Comparison of ENCODE assay signal across 8 cellular contexts in genomic region chrX:101287402-101287801, GRCh38. TPM values are rescaled to one million over a fixed set of nuclear protein-coding genes. Genes with fewer than 3 reads are reported as not detected.
DNase-seq lines count a peak whose midpoint lies in the region; ATAC-seq and TF ChIP-seq lines count a peak whose summit lies in the region.

No MANE protein-coding gene starts in this region.

- ATAC-seq in thoracic aorta (ENCODE audit: insufficient number of reproducible peaks, low FRiP score, low read depth) = no peak
- ATAC-seq in HG03025 (IDR thresholded peaks at IDR 0.05; ENCODE audit: low FRiP score, unreplicated experiment) = no peak

- DNase-seq in DMS114 treated with DMSO at 0.1 percent for 48 hours (lab: John Stamatoyannopoulos, UW; ENCODE audit: unreplicated experiment) = peak; percentile 69
- DNase-seq in GM20000 (ENCODE audit: low spot score) = peak; percentile 37
- peak; percentile 2 for DNase-seq in NCI-H128 (lab: John Stamatoyannopoulos, UW; ENCODE audit: unreplicated experiment)
- DNase-seq in iPS DF 6.9 (ENCODE audit: low read depth, low spot score) = peak; percentile 5
- no peak for DNase-seq in thoracic aorta (ENCODE audit: low spot score)
- DNase-seq in NCI-H1048 (lab: John Stamatoyannopoulos, UW) = no peak

- no peaks in the 10 kb centered on the region for H3K4me1 ChIP-seq in iPS DF 6.9 (ENCODE audit: control insufficient read depth, insufficient read depth, low read length)
- H3K4me1 ChIP-seq in thoracic aorta (ENCODE audit: control insufficient read depth in 1 of 2, low read depth in 2 of 2) = no peaks in the 10 kb centered on the region

- H3K27ac ChIP-seq in iPS DF 6.9 (ENCODE audit: low read length) (no peak overlapping the region), thoracic aorta (no peak overlapping the region)

- H3K36me3 ChIP-seq in iPS DF 6.9 (ENCODE audit: control insufficient read depth, insufficient read depth, low read length) (no peaks in the 10 kb centered on the region), thoracic aorta (no peaks in the 10 kb centered on the region)

- H3K4me3 ChIP-seq in WI38 (ENCODE audit: low read depth, low read length) = no peak overlapping the region
- H3K4me3 ChIP-seq in iPS DF 6.9 (ENCODE audit: low read length) = no peak overlapping the region
- H3K4me3 ChIP-seq in thoracic aorta = no peak overlapping the region

- no CpG with 5 or more reads among the region's 2 CpGs for WGBS in iPS DF 6.9 (ENCODE audit: insufficient coverage, insufficient read length)

- peaks cover 2% of the 10 kb centered on the region; the same call in 1 of the 2 replicates for H3K27me3 ChIP-seq in iPS DF 6.9 (ENCODE audit: control insufficient read depth, insufficient read depth, low read length)
- H3K27me3 ChIP-seq in thoracic aorta (replicated peaks; ENCODE audit: insufficient read depth) = no peaks in the 10 kb centered on the region

- TF ChIP-seq CTCF in GM20000 (IDR thresholded peaks at IDR 0.05; ENCODE audit: extremely low read depth, missing control alignments) = peak; percentile 10
- peak; percentile 51 for TF ChIP-seq CTCF in WI38 (IDR thresholded peaks at IDR 0.05; ENCODE audit: low read depth, low read length)
- peak; percentile 42 for TF ChIP-seq CTCF in thoracic aorta (IDR thresholded peaks at IDR 0.05)

- H3K9me3 ChIP-seq in iPS DF 6.9 (ENCODE audit: control insufficient read depth, insufficient read depth, low read length) (no peaks in the 10 kb centered on the region), thoracic aorta (no peaks in the 10 kb centered on the region)

RNA-seq across cellular contexts. Expression of gene TAF7L, which starts 3.7 kb away (rescaled TPM):
- total RNA-seq in thoracic aorta = not detected

Comparison
In these comparisons a context has a peak if more than half of its experiments do, and no peak if none do; other contexts are left out.
1. DNase-seq: peak in DMS114 treated with DMSO at 0.1 percent for 48 hours (single experiment), GM20000 (single experiment), NCI-H128 (single experiment) and iPS DF 6.9 (single experiment); none in thoracic aorta (single experiment) and NCI-H1048 (single experiment).
2. Peak in every context shown above with its lines, with median percentiles within 50 percentile points of each other: CTCF ChIP-seq.